11 cellular contexts compared by ENCODE assay signal in the genomic region with DNA sequence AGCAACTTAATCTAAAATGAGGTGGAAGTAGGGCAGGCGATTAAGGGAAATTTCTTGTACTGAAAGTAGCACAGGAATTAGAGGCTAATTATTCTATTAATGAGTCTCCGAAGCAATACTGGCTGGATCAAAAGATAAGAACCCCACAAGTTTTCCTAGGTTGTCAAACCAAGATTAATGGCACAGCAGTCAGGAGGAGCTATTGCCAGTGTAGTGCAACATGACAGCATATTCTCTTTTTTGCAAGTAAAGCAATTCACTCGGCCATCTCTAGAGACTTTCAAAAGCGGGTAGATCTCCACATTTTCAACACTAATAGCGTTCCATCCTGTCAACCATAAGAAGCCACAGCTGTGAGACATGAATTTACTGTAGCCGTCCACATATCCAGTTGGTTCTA.
"Had no signal": no experiment of that assay in that cellular context is flagged by ENCODE, and none has a peak within 500 bp of the region (broad histone marks: within the 10 kb centered on the region; RNA-seq: fewer than 3 reads in every experiment).

No MANE protein-coding gene starts in this region.

- H3K9me3 ChIP-seq: gastrocnemius medialis, mucosa of descending colon had no signal

- H3K27me3 ChIP-seq: gastrocnemius medialis had no signal

- H3K27ac ChIP-seq: gastrocnemius medialis had no signal

- DNase-seq: effector memory CD4-positive, alpha-beta T cell; gastrocnemius medialis; immature natural killer cell; mucosa of descending colon; naive thymus-derived CD8-positive, alpha-beta T cell; posterior cingulate gyrus; right cardiac atrium; small intestine; stimulated activated CD4-positive, alpha-beta T cell treated with anti-CD3 and anti-CD28 coated beads, Interleukin-2, amount 100 ng/mL, for 48 hours; stimulated activated naive CD4-positive, alpha-beta T cell treated with Interleukin-2 at 50 U/mL for 16 hours; trophoblast cell had no signal

- ATAC-seq: gastrocnemius medialis; mucosa of descending colon; naive thymus-derived CD8-positive, alpha-beta T cell; right cardiac atrium had no signal

- H3K4me3 ChIP-seq: gastrocnemius medialis, mucosa of descending colon had no signal

- H3K4me1 ChIP-seq: gastrocnemius medialis had no signal

- H3K36me3 ChIP-seq: gastrocnemius medialis had no signal
